3 cellular contexts compared by ENCODE assay signal in the genomic region with DNA sequence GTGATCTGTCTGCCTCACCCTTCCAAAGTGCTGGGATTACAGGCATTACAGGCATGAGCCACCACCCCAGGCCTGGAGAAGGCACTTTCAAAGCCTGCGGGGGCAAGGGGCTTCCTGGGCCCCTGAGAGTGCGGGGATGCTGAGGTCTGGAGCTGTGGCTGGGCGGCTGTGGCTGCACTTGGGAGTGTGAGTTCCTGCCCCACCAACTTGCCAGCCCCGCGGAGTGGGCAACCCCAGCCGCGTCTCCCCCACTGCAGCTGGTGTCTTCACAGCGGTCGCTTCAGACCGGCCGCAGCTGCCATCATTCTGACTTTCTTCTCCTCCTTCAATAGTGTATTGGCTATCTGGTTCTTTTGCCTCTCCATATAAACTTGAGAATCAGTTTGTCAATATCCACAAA.
"Had no signal": no experiment of that assay in that cellular context is flagged by ENCODE, and none has a peak within 500 bp of the region (broad histone marks: within the 10 kb centered on the region; RNA-seq: fewer than 3 reads in every experiment).

No MANE protein-coding gene starts in this region.

- H3K4me3 ChIP-seq: GM12878 had no signal

- DNase-seq: GDM1, GF-D8 had no signal
